ENCODE assay signal across 8 cellular contexts in genomic region chr1:237124856-237125462, GRCh38.
DNase-seq lines count a peak whose midpoint lies in the region; ATAC-seq and TF ChIP-seq lines count a peak whose summit lies in the region.

No MANE protein-coding gene starts in this region.

- 70 to 77% (median 74%) methylated on average over 10 of the region's 10 CpGs for WGBS in adrenal gland, 4 donors

- no peaks in the 10 kb centered on the region for H3K27me3 ChIP-seq in KMS-11 (ENCODE audit: insufficient read depth, low read depth)
- no peaks in the 10 kb centered on the region for H3K27me3 ChIP-seq in adrenal gland

- H3K36me3 Mint-ChIP-seq in neural crest cell (ENCODE audit: low read depth), result peaks cover 3% of the 10 kb centered on the region

- no peaks in the 10 kb centered on the region for H3K4me1 Mint-ChIP-seq in neural crest cell

- no peaks in the 10 kb centered on the region for H3K9me3 ChIP-seq in adrenal gland (replicated peaks in 1 of 3)

- H3K36me3 ChIP-seq in KMS-11 (ENCODE audit: insufficient read depth), result no peaks in the 10 kb centered on the region
- H3K36me3 ChIP-seq in adrenal gland (replicated peaks in 1 of 2), result no peaks in the 10 kb centered on the region

- no peak overlapping the region for H3K27ac Mint-ChIP-seq in neural crest cell (ENCODE audit: unreplicated experiment)

- no peak for TF ChIP-seq POLR2A in adrenal gland (IDR thresholded peaks at IDR 0.05)

- no peak overlapping the region for H2AFZ ChIP-seq in KMS-11 (ENCODE audit: low read depth)

- H3K27ac ChIP-seq in KMS-11 (no peak overlapping the region), adrenal gland (no peak overlapping the region)

- H3K4me3 ChIP-seq in KMS-11 (IDR thresholded peaks at IDR 0.05; ENCODE audit: insufficient read depth, low read depth, low read length), result no peak overlapping the region
- no peak overlapping the region for H3K4me3 ChIP-seq in adrenal gland

- no peak overlapping the region for H3K4me2 ChIP-seq in KMS-11

- no peak overlapping the region for H3K9ac ChIP-seq in KMS-11

- intact Hi-C loops in adrenal gland (cut with DNase I), result no loop called here

- no peaks in the 10 kb centered on the region for H3K27me3 Mint-ChIP-seq in neural crest cell (ENCODE audit: low read depth)

- H3K79me2 ChIP-seq in KMS-11 (ENCODE audit: insufficient read depth, low read depth), result no peaks in the 10 kb centered on the region

- ATAC-seq in HG03196 (IDR thresholded peaks at IDR 0.05; ENCODE audit: unreplicated experiment) (no peak), HG02870 (IDR thresholded peaks at IDR 0.05; ENCODE audit: unreplicated experiment) (no peak)

- no peaks in the 10 kb centered on the region for H4K20me1 ChIP-seq in KMS-11 (ENCODE audit: insufficient read depth)

- peaks cover 11% of the 10 kb centered on the region for H3K9me3 Mint-ChIP-seq in neural crest cell

- DNase-seq in DMS 273 (lab: John Stamatoyannopoulos, UW; ENCODE audit: unreplicated experiment), result peak; percentile 37
- no peak for DNase-seq in DMS 273 treated with DMSO at 0.1 percent for 48 hours (lab: John Stamatoyannopoulos, UW)
- peak in 1 of 7 donors; percentile 6 for DNase-seq in adrenal gland
- DNase-seq in neural crest cell (ENCODE audit: low read depth, low spot score), result no peak
- no peak for DNase-seq in activated effector memory CD4-positive, alpha-beta T cell treated with Interleukin-2 at 50 U/mL for 16 hours

- H3K4me3 Mint-ChIP-seq in neural crest cell, result no peak overlapping the region

- H3K4me1 ChIP-seq in KMS-11 (ENCODE audit: low read depth, poor library complexity, severe bottlenecking) (no peaks in the 10 kb centered on the region), adrenal gland (replicated peaks in 1 of 2) (no peaks in the 10 kb centered on the region)

- TF ChIP-seq CTCF in KMS-11 (conservative IDR thresholded peaks at IDR 0.05; ENCODE audit: low read depth, low read length) (peak; percentile 54), adrenal gland (IDR thresholded peaks at IDR 0.05) (peak in 4 of 6 experiments; percentile 11 to 27 (median 18)), neural crest cell (conservative IDR thresholded peaks at IDR 0.05) (peak; percentile 59)
